12 cellular contexts compared by ENCODE assay signal in the genomic region with DNA sequence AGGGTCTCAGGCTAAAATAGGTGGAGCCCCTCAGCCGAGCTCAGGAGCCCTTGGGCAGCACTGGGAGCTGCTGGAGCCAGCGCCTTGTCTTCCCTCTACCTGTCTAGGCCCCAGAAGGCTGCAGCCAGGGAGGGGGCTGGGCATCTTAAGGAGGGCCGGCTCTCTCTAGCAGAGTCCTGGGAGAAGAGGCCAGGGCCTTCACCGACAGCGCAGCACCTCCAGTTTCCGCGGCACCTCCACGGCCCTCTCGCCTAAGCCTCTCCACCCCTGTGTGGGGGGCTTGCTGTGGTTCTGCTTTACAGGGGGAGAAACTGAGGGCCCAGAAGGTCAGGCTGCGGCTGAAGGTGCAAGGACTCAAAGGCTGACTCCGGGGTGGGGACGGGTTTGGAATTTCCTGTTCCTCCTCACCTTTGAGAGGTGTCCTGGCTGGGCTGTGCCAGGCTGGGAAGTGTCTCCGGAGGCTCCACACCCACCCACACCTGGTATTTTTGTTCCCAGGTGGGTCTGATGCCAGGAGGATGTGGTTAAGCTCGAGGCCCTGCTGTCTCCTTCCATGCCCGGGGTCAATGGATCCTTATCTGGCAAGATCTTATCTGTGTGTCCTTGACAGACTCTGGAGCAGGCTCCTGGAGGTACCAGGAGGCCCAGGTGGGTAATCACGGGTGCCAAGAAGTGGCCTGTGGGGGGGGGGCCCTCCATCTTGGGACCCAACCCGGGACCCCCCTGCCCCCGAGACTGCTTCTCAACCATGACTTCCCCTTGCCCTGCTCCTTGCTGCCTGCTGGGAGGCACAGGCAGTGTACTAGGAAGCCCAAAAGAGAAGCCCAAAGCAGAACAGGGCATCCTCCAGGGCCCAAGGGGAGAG.
DNase-seq lines count a peak whose midpoint lies in the region; ATAC-seq, FAIRE-seq and TF ChIP-seq lines count a peak whose summit lies in the region.
"Had no signal": no experiment of that assay in that cellular context is flagged by ENCODE, and none has a peak within 500 bp of the region (broad histone marks: within the 10 kb centered on the region; RNA-seq: fewer than 3 reads in every experiment).

No MANE protein-coding gene starts in this region.

- ATAC-seq in stimulated activated effector memory CD8-positive, alpha-beta T cell treated with anti-CD3 and anti-CD28 coated beads, Interleukin-12 subunit alpha, Interleukin-12 subunit beta, amount 100 ng/mL, for 72 hours: no peak
- ATAC-seq in GM19463 (IDR thresholded peaks at IDR 0.05; ENCODE audit: unreplicated experiment): no peak
- ATAC-seq: activated naive CD8-positive, alpha-beta T cell treated with anti-CD3 and anti-CD28 coated beads, Interleukin-2, amount 50 U/mL, for 24 hours had no signal

- DNase-seq in HT-29 (ENCODE audit: low spot score): peak; percentile 97
- DNase-seq in ascending aorta (ENCODE audit: low spot score in 2 of 2): peak in 1 of 2 donors; percentile 66
- peak; percentile 63 for DNase-seq in kidney
- DNase-seq in stimulated activated effector memory CD8-positive, alpha-beta T cell treated with anti-CD3 and anti-CD28 coated beads, Interleukin-12 subunit alpha, Interleukin-12 subunit beta, amount 100 ng/mL, for 72 hours (ENCODE audit: low spot score in 2 of 2): no peak
- no peak for DNase-seq in nucleus accumbens (lab: John Stamatoyannopoulos, UW)

- H3K4me3 ChIP-seq in ascending aorta: no peak overlapping the region
- H3K4me3 ChIP-seq in kidney (ENCODE audit: low read length in 2 of 2): no peak overlapping the region
- no peak overlapping the region for H3K4me3 ChIP-seq in stomach smooth muscle (ENCODE audit: low read length in 2 of 2)
- H3K4me3 ChIP-seq: GM12878, ovary had no signal

- no peak overlapping the region for H3K4me3 Mint-ChIP-seq in stimulated activated effector memory CD8-positive, alpha-beta T cell treated with anti-CD3 and anti-CD28 coated beads, Interleukin-12 subunit alpha, Interleukin-12 subunit beta, amount 100 ng/mL, for 72 hours
- H3K4me3 Mint-ChIP-seq: activated naive CD8-positive, alpha-beta T cell treated with anti-CD3 and anti-CD28 coated beads, Interleukin-2, amount 50 U/mL, for 24 hours; CD4-positive, alpha-beta memory T cell had no signal

- peaks cover 37 to 78% of the 10 kb centered on the region in 2 donors for H3K4me1 ChIP-seq in ascending aorta
- H3K4me1 ChIP-seq in kidney (ENCODE audit: control insufficient read depth in 1 of 2, insufficient read depth in 1 of 2, low read depth in 1 of 2, low read length in 2 of 2): peaks cover 0 to 23% of the 10 kb centered on the region in 2 donors
- H3K4me1 ChIP-seq in stomach smooth muscle (ENCODE audit: control insufficient read depth, insufficient read depth, low read length): peaks cover 26% of the 10 kb centered on the region

- peaks cover 13% of the 10 kb centered on the region for H3K4me1 Mint-ChIP-seq in stimulated activated effector memory CD8-positive, alpha-beta T cell treated with anti-CD3 and anti-CD28 coated beads, Interleukin-12 subunit alpha, Interleukin-12 subunit beta, amount 100 ng/mL, for 72 hours
- H3K4me1 Mint-ChIP-seq: activated naive CD8-positive, alpha-beta T cell treated with anti-CD3 and anti-CD28 coated beads, Interleukin-2, amount 50 U/mL, for 24 hours had no signal

- FAIRE-seq in kidney (lab: Jason Lieb, UNC): no peak
- FAIRE-seq: GM12878 had no signal

- intact Hi-C loops in ascending aorta (cut with DNase I) (loop anchor here (1.0 to 10.0 kb wide), 5 partner anchors 93 to 900 kb away; partner anchors contain the start of gene MRGPRF), kidney (cut with DNase I) (no loop called here)

- H3K9me3 Mint-ChIP-seq in stimulated activated effector memory CD8-positive, alpha-beta T cell treated with anti-CD3 and anti-CD28 coated beads, Interleukin-12 subunit alpha, Interleukin-12 subunit beta, amount 100 ng/mL, for 72 hours: no peaks in the 10 kb centered on the region
- H3K9me3 Mint-ChIP-seq: activated naive CD8-positive, alpha-beta T cell treated with anti-CD3 and anti-CD28 coated beads, Interleukin-2, amount 50 U/mL, for 24 hours had no signal

- no peaks in the 10 kb centered on the region for H3K36me3 Mint-ChIP-seq in stimulated activated effector memory CD8-positive, alpha-beta T cell treated with anti-CD3 and anti-CD28 coated beads, Interleukin-12 subunit alpha, Interleukin-12 subunit beta, amount 100 ng/mL, for 72 hours
- H3K36me3 Mint-ChIP-seq: CD4-positive, alpha-beta memory T cell had no signal

- H3K27ac ChIP-seq in ascending aorta (peak overlapping the region; percentile 90 to 98), kidney (ENCODE audit: low read depth in 2 of 2, low read length in 2 of 2) (peak overlapping the region; percentile 46 to 85), stomach smooth muscle (ENCODE audit: low read length) (peak overlapping the region; percentile 24)
- H3K27ac ChIP-seq: ovary, WERI-Rb-1 had no signal

- H3K27me3 ChIP-seq in ascending aorta (no peaks in the 10 kb centered on the region), stomach smooth muscle (ENCODE audit: control insufficient read depth in 1 of 2, insufficient read depth in 2 of 2, low read length in 2 of 2) (peaks cover 11 to 19% of the 10 kb centered on the region in 2 donors)
- H3K27me3 ChIP-seq: ovary had no signal

- no peak for TF ChIP-seq CTCF in ascending aorta (IDR thresholded peaks at IDR 0.05)
- no peak for TF ChIP-seq CTCF in kidney (IDR thresholded peaks at IDR 0.05; ENCODE audit: borderline replicate concordance, extremely low read depth, insufficient read depth)

- H3K27ac Mint-ChIP-seq in stimulated activated effector memory CD8-positive, alpha-beta T cell treated with anti-CD3 and anti-CD28 coated beads, Interleukin-12 subunit alpha, Interleukin-12 subunit beta, amount 100 ng/mL, for 72 hours: no peak overlapping the region
- H3K27ac Mint-ChIP-seq: activated naive CD8-positive, alpha-beta T cell treated with anti-CD3 and anti-CD28 coated beads, Interleukin-2, amount 50 U/mL, for 24 hours had no signal

- H3K36me3 ChIP-seq in ascending aorta: no peaks in the 10 kb centered on the region
- no peaks in the 10 kb centered on the region for H3K36me3 ChIP-seq in kidney (ENCODE audit: control insufficient read depth in 1 of 2, insufficient read depth in 2 of 2, low read length in 2 of 2)
- H3K36me3 ChIP-seq in stomach smooth muscle (ENCODE audit: control insufficient read depth in 2 of 2, insufficient read depth in 2 of 2, low read length in 2 of 2): no peaks in the 10 kb centered on the region
- H3K36me3 ChIP-seq: ovary, WERI-Rb-1 had no signal

- H3K9ac ChIP-seq in kidney (ENCODE audit: low read length in 2 of 2) (no peak overlapping the region), stomach smooth muscle (ENCODE audit: low read length in 2 of 2) (no peak overlapping the region)

- H3K9me3 ChIP-seq in ascending aorta: no peaks in the 10 kb centered on the region
- no peaks in the 10 kb centered on the region for H3K9me3 ChIP-seq in kidney (ENCODE audit: control insufficient read depth in 1 of 2, low read length in 2 of 2)
- no peaks in the 10 kb centered on the region for H3K9me3 ChIP-seq in stomach smooth muscle (ENCODE audit: control insufficient read depth in 2 of 2, low read length in 2 of 2)
- H3K9me3 ChIP-seq: ovary had no signal

Comparison
In these comparisons a context has a peak if more than half of its experiments do, and no peak if none do; other contexts are left out.
1. DNase-seq: peak in HT-29 (single experiment) and kidney (single experiment); none in stimulated activated effector memory CD8-positive, alpha-beta T cell treated with anti-CD3 and anti-CD28 coated beads, Interleukin-12 subunit alpha, Interleukin-12 subunit beta, amount 100 ng/mL, for 72 hours (0 of 2) and nucleus accumbens (0 of 56).
2. H3K27ac ChIP-seq: peak in every context shown above with its lines; median percentile 94 in ascending aorta; 66 in kidney; 24 in stomach smooth muscle.